12 cellular contexts compared by ENCODE assay signal in the genomic region with DNA sequence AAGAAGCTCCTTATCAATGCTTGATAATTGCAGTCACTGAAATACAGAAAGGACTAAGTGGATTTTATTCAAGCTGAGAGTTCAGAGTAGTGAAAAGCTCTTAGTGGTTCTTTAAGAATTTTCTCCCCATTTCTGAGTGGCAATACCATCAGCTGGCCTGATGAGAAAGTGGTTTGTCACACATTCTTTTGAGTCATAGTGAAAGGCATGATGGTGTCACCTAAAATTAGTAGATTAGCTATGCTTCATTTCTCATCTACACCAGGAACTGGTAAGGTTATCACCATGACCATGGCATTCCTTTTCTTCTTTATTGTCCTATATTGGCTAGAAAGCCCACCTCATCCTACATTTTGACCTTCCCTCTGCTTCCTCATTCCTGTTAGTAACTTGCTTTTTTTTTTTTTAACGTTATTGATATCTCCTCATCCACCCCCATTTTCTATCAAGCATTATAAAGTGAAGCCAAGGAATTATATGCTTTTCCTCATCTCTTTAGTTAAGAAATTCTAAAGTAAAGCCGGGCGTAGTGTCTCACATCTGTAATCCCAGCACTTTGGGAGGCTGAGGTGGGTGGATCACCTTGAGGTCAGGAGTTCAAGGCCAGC.
A peak's percentile ranks its signal among the peaks of the same experiment; 100 is the strongest.
DNase-seq lines count a peak whose midpoint lies in the region; ATAC-seq and TF ChIP-seq lines count a peak whose summit lies in the region.
"Had no signal": no experiment of that assay in that cellular context is flagged by ENCODE, and none has a peak within 500 bp of the region (broad histone marks: within the 10 kb centered on the region; RNA-seq: fewer than 3 reads in every experiment).

No MANE protein-coding gene starts in this region.

- no peaks in the 10 kb centered on the region for H3K4me1 Mint-ChIP-seq in progenitor cell of endocrine pancreas (ENCODE audit: low read depth)
- H3K4me1 Mint-ChIP-seq: H9 had no signal

- no peaks in the 10 kb centered on the region for H3K36me3 ChIP-seq in body of pancreas (replicated peaks in 1 of 2; ENCODE audit: insufficient read depth in 1 of 2, low read depth in 2 of 2)
- H3K36me3 ChIP-seq: left lung had no signal

- ATAC-seq in HG02763 (IDR thresholded peaks at IDR 0.05; ENCODE audit: unreplicated experiment): peak; percentile 98
- no peak for ATAC-seq in body of pancreas
- ATAC-seq: left lung had no signal

- DNase-seq in ELR (ENCODE audit: low read depth) (peak; percentile 24), GM19238 (ENCODE audit: insufficient read length, low spot score) (peak; percentile 23), HT1080 (ENCODE audit: low read depth) (peak; percentile 34), UCSD-AML1 (lab: John Stamatoyannopoulos, UW; ENCODE audit: unreplicated experiment) (no peak), body of pancreas (no peak), progenitor cell of endocrine pancreas (ENCODE audit: low spot score, unreplicated experiment) (no peak)
- DNase-seq in stimulated activated CD8-positive, alpha-beta memory T cell treated with anti-CD3 and anti-CD28 coated beads, Interleukin-4, amount 100 ng/mL, for 48 hours: no peak
- DNase-seq: H9, left lung, NCI-H2029 had no signal

- H3K4me3 ChIP-seq in body of pancreas: no peak overlapping the region
- H3K4me3 ChIP-seq: left lung had no signal

- 63 to 73% methylated on average over 3 of the region's 3 CpGs for WGBS in body of pancreas, 2 donors

- H3K9me3 Mint-ChIP-seq in progenitor cell of endocrine pancreas (ENCODE audit: low read depth): no peaks in the 10 kb centered on the region
- H3K9me3 Mint-ChIP-seq: H9 had no signal

- no peak overlapping the region for H3K27ac ChIP-seq in body of pancreas
- H3K27ac ChIP-seq: C4-2B, left lung had no signal

- no peak overlapping the region for H3K4me3 Mint-ChIP-seq in progenitor cell of endocrine pancreas (ENCODE audit: low read depth)
- H3K4me3 Mint-ChIP-seq: H9 had no signal

- TF ChIP-seq CTCF in body of pancreas (IDR thresholded peaks at IDR 0.05): no peak
- TF ChIP-seq CTCF in progenitor cell of endocrine pancreas (IDR thresholded peaks at IDR 0.05; ENCODE audit: unreplicated experiment): no peak

- no peaks in the 10 kb centered on the region for H3K27me3 Mint-ChIP-seq in progenitor cell of endocrine pancreas

- no peak overlapping the region for H3K27ac Mint-ChIP-seq in progenitor cell of endocrine pancreas
- H3K27ac Mint-ChIP-seq: H9 had no signal

- H3K9me3 ChIP-seq in body of pancreas: no peaks in the 10 kb centered on the region
- H3K9me3 ChIP-seq: left lung had no signal

- peaks cover 14% of the 10 kb centered on the region for H3K4me1 ChIP-seq in body of pancreas

- H3K36me3 Mint-ChIP-seq in progenitor cell of endocrine pancreas (ENCODE audit: insufficient read depth): no peaks in the 10 kb centered on the region

- H3K27me3 ChIP-seq in body of pancreas: no peaks in the 10 kb centered on the region
- H3K27me3 ChIP-seq: left lung had no signal

- TF ChIP-seq POLR2A in body of pancreas (IDR thresholded peaks at IDR 0.05): no peak

- intact Hi-C loops in body of pancreas (cut with DNase I): no loop called here

Comparison
In these comparisons a context has a peak if more than half of its experiments do, and no peak if none do; other contexts are left out.
1. DNase-seq: peak in ELR (single experiment), GM19238 (single experiment) and HT1080 (single experiment); none in UCSD-AML1 (single experiment), stimulated activated CD8-positive, alpha-beta memory T cell treated with anti-CD3 and anti-CD28 coated beads, Interleukin-4, amount 100 ng/mL, for 48 hours (single experiment), body of pancreas (0 of 4) and progenitor cell of endocrine pancreas (single experiment).